8 cellular contexts compared by ENCODE assay signal in the genomic region with DNA sequence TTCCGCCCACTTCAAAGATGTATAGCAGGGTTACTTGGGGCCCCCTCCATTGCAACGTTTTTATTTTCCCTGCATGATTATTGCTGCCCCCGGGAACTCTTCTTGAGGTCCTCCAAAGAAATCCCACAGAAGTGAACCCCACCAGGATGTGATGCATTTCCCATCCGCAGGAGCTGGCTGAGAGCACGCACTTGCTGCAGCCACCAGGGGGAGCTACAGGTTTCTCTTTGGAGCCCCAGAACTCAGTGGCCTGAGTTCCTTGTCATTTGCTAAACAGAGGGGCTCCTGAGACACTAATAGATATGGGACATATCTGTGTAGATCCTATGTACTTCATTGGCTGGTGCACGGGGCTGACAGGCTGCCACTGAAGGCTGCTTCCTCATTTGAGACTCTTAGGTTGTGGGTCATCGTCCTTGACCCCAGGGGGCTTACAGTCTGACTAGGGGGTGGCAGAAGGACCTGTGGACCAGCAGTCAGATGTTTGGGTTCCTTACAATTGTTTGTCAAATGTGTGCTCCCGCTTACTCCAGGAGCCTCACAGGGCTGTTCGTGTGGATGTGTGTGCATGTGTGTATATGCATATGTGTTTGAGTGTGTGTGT. TPM values are rescaled to one million over a fixed set of nuclear protein-coding genes. Genes with fewer than 3 reads are reported as not detected.
A peak's percentile ranks its signal among the peaks of the same experiment; 100 is the strongest.
DNase-seq lines count a peak whose midpoint lies in the region; ATAC-seq, FAIRE-seq and TF ChIP-seq lines count a peak whose summit lies in the region.

No MANE protein-coding gene starts in this region.

- peak; percentile 89 for ATAC-seq in GM21528 (IDR thresholded peaks at IDR 0.05; ENCODE audit: low FRiP score, unreplicated experiment)
- peak; percentile 89 for ATAC-seq in upper lobe of right lung

- H3K4me1 ChIP-seq in Karpas-422 (ENCODE audit: low read length) = no peaks in the 10 kb centered on the region
- H3K4me1 ChIP-seq in trophoblast cell (ENCODE audit: control insufficient read depth in 1 of 2, insufficient read depth in 2 of 2, low read length in 2 of 2) = no peaks in the 10 kb centered on the region
- no peaks in the 10 kb centered on the region for H3K4me1 ChIP-seq in upper lobe of right lung

- TF ChIP-seq CTCF in upper lobe of right lung (IDR thresholded peaks at IDR 0.05) = peak; percentile 91

- no peak overlapping the region for H4K12ac ChIP-seq in trophoblast cell (ENCODE audit: low read depth, low read length)

- H3K23ac ChIP-seq in trophoblast cell (ENCODE audit: low read length) = no peak overlapping the region

- no peak overlapping the region for H3K4ac ChIP-seq in trophoblast cell (ENCODE audit: low read depth, low read length)

- H4K91ac ChIP-seq in trophoblast cell (ENCODE audit: low read depth, low read length) = no peak overlapping the region

- H3K9ac ChIP-seq in Karpas-422 (ENCODE audit: low read length) (no peak overlapping the region), trophoblast cell (ENCODE audit: low read length) (peak overlapping the region; percentile 12)

- no peaks in the 10 kb centered on the region for H3K27me3 ChIP-seq in Karpas-422 (ENCODE audit: low read length)
- H3K27me3 ChIP-seq in trophoblast cell (ENCODE audit: insufficient read depth, low read length) = no peaks in the 10 kb centered on the region
- H3K27me3 ChIP-seq in upper lobe of right lung = peaks cover 17% of the 10 kb centered on the region

- H3K4me1 Mint-ChIP-seq in activated T-helper 2 cell treated with anti-CD3 and anti-CD28 coated beads, Interferon-gamma antibody, Interleukin-2, Interleukin-4, amounts not matched to agents 10 μg/mL and 5 μg/mL and 100 μg/mL, durations not matched to agents 14 hours and 24 hours and 36 hours (ENCODE audit: low read depth) = peaks cover 4% of the 10 kb centered on the region

- H3K9me3 ChIP-seq in Karpas-422 (ENCODE audit: low read length) (no peaks in the 10 kb centered on the region), trophoblast cell (ENCODE audit: insufficient read depth, low read depth, low read length) (no peaks in the 10 kb centered on the region), upper lobe of right lung (no peaks in the 10 kb centered on the region)

- DNase-seq in DMS53 treated with DMSO at 0.1 percent for 48 hours (lab: John Stamatoyannopoulos, UW; ENCODE audit: unreplicated experiment) (peak; percentile 45), Karpas-422 (peak; percentile 90), SHP77 (lab: John Stamatoyannopoulos, UW) (peak; percentile 56 to 75), frontal cortex (ENCODE audit: low spot score in 2 of 2) (peak; percentile 68 to 75), trophoblast cell (peak; percentile 61 to 85), upper lobe of right lung (peak; percentile 80)
- peak; percentile 48 for DNase-seq in activated T-helper 2 cell treated with anti-CD3 and anti-CD28 coated beads, Interferon-gamma antibody, Interleukin-2, Interleukin-4, amounts not matched to agents 10 μg/mL and 5 μg/mL and 100 μg/mL, durations not matched to agents 14 hours and 24 hours and 36 hours (ENCODE audit: low spot score)

- no peak overlapping the region for H3K4me3 Mint-ChIP-seq in activated T-helper 2 cell treated with anti-CD3 and anti-CD28 coated beads, Interferon-gamma antibody, Interleukin-2, Interleukin-4, amounts not matched to agents 10 μg/mL and 5 μg/mL and 100 μg/mL, durations not matched to agents 14 hours and 24 hours and 36 hours (ENCODE audit: low read depth)

- H4K20me1 ChIP-seq in Karpas-422 (ENCODE audit: insufficient read depth, low read depth, low read length) = no peaks in the 10 kb centered on the region

- no peak overlapping the region for H3K14ac ChIP-seq in trophoblast cell (ENCODE audit: low read length)

- H3K4me2 ChIP-seq in Karpas-422 (ENCODE audit: low read depth, low read length, poor library complexity, severe bottlenecking) (no peak overlapping the region), trophoblast cell (ENCODE audit: low read length) (no peak overlapping the region)

- H2BK12ac ChIP-seq in trophoblast cell (ENCODE audit: low read length) = no peak overlapping the region

- H3K36me3 ChIP-seq in Karpas-422 (ENCODE audit: insufficient read depth, low read length) (no peaks in the 10 kb centered on the region), trophoblast cell (ENCODE audit: control insufficient read depth in 1 of 2, insufficient read depth in 2 of 2, low read length in 2 of 2) (no peaks in the 10 kb centered on the region), upper lobe of right lung (no peaks in the 10 kb centered on the region)

- H2BK120ac ChIP-seq in trophoblast cell (ENCODE audit: insufficient read depth, low read length, poor library complexity) = no peak overlapping the region

- no peak overlapping the region for H2BK5ac ChIP-seq in trophoblast cell (ENCODE audit: low read depth, low read length, poor library complexity)

- peaks cover 2% of the 10 kb centered on the region for H3K27me3 Mint-ChIP-seq in activated T-helper 2 cell treated with anti-CD3 and anti-CD28 coated beads, Interferon-gamma antibody, Interleukin-2, Interleukin-4, amounts not matched to agents 10 μg/mL and 5 μg/mL and 100 μg/mL, durations not matched to agents 14 hours and 24 hours and 36 hours (ENCODE audit: low read depth)

- peaks cover 5% of the 10 kb centered on the region for H3K9me3 Mint-ChIP-seq in activated T-helper 2 cell treated with anti-CD3 and anti-CD28 coated beads, Interferon-gamma antibody, Interleukin-2, Interleukin-4, amounts not matched to agents 10 μg/mL and 5 μg/mL and 100 μg/mL, durations not matched to agents 14 hours and 24 hours and 36 hours

- no peaks in the 10 kb centered on the region for H3K36me3 Mint-ChIP-seq in activated T-helper 2 cell treated with anti-CD3 and anti-CD28 coated beads, Interferon-gamma antibody, Interleukin-2, Interleukin-4, amounts not matched to agents 10 μg/mL and 5 μg/mL and 100 μg/mL, durations not matched to agents 14 hours and 24 hours and 36 hours (ENCODE audit: low read depth)

- no peak overlapping the region for H4K8ac ChIP-seq in trophoblast cell (ENCODE audit: low read depth, low read length)

- WGBS in trophoblast cell (ENCODE audit: extremely low coverage, insufficient coverage, insufficient read length) = no CpG with 5 or more reads among the region's 9 CpGs

- no peak overlapping the region for H3K27ac Mint-ChIP-seq in activated T-helper 2 cell treated with anti-CD3 and anti-CD28 coated beads, Interferon-gamma antibody, Interleukin-2, Interleukin-4, amounts not matched to agents 10 μg/mL and 5 μg/mL and 100 μg/mL, durations not matched to agents 14 hours and 24 hours and 36 hours

- H3K18ac ChIP-seq in trophoblast cell (ENCODE audit: low read length) = no peak overlapping the region

- intact Hi-C loops in activated T-helper 2 cell treated with anti-CD3 and anti-CD28 coated beads, Interferon-gamma antibody, Interleukin-2, Interleukin-4, amounts not matched to agents 10 μg/mL and 5 μg/mL and 100 μg/mL, durations not matched to agents 14 hours and 24 hours and 36 hours (cut with micrococcal nuclease) = loop anchor here (1.0 kb wide), 1 partner anchor 378 kb away; no protein-coding TSS in a partner anchor
- intact Hi-C loops in upper lobe of right lung (cut with DNase I) = loop anchor here (10.0 kb wide), 2 partner anchors 112 to 378 kb away; no protein-coding TSS in a partner anchor

- H2AFZ ChIP-seq in Karpas-422 (ENCODE audit: low read length) (no peak overlapping the region), trophoblast cell (ENCODE audit: insufficient read depth, low read length, poor library complexity) (no peak overlapping the region)

- H3K79me2 ChIP-seq in Karpas-422 (ENCODE audit: low read length) = no peaks in the 10 kb centered on the region
- H3K79me2 ChIP-seq in trophoblast cell (ENCODE audit: control insufficient read depth, insufficient read depth, low read length, poor library complexity) = no peaks in the 10 kb centered on the region

- no peak overlapping the region for H2AK5ac ChIP-seq in trophoblast cell (ENCODE audit: low read length)

- H3K79me1 ChIP-seq in trophoblast cell (ENCODE audit: low read length) = no peaks in the 10 kb centered on the region

- no peaks in the 10 kb centered on the region for H3K9me2 ChIP-seq in Karpas-422 (replicated peaks; ENCODE audit: insufficient read depth, low read length)

- H3K27ac ChIP-seq in Karpas-422 (ENCODE audit: low read length) = no peak overlapping the region
- no peak overlapping the region for H3K27ac ChIP-seq in trophoblast cell (ENCODE audit: low read depth, low read length)
- H3K27ac ChIP-seq in upper lobe of right lung = no peak overlapping the region

- no peak overlapping the region for H3K4me3 ChIP-seq in Karpas-422 (ENCODE audit: low read length)
- no peak overlapping the region for H3K4me3 ChIP-seq in trophoblast cell (ENCODE audit: low read depth, low read length)
- no peak overlapping the region for H3K4me3 ChIP-seq in upper lobe of right lung

- FAIRE-seq in frontal cortex (lab: Jason Lieb, UNC) = no peak

RNA-seq across cellular contexts. Expression of gene ENO4, which starts 52.3 kb away (rescaled TPM):
- total RNA-seq in Karpas-422 (2014; rRNA removed; shearing (Covaris generic); ENCODE audit: low replicate concordance) = not detected in 2 replicates
- not detected in 2 replicates for total RNA-seq in activated T-helper 2 cell treated with anti-CD3 and anti-CD28 coated beads, Interferon-gamma antibody, Interleukin-2, Interleukin-4, amounts not matched to agents 10 μg/mL and 5 μg/mL and 100 μg/mL, durations not matched to agents 14 hours and 24 hours and 36 hours
- total RNA-seq in frontal cortex (1.2 TPM), upper lobe of right lung (not detected)
- 0.11 and 0.21 TPM in 2 replicates for polyA plus RNA-seq in trophoblast cell (2013)

RNA-seq across cellular contexts. Expression of gene HSPA12A, which starts 54.6 kb away (rescaled TPM):
- total RNA-seq in Karpas-422 (2014; rRNA removed; shearing (Covaris generic); ENCODE audit: low replicate concordance) = 0.07 TPM in 2 replicates
- total RNA-seq in activated T-helper 2 cell treated with anti-CD3 and anti-CD28 coated beads, Interferon-gamma antibody, Interleukin-2, Interleukin-4, amounts not matched to agents 10 μg/mL and 5 μg/mL and 100 μg/mL, durations not matched to agents 14 hours and 24 hours and 36 hours = 0.46 and 0.64 TPM in 2 replicates
- 33.0 TPM for total RNA-seq in frontal cortex
- 0.96 and 1.3 TPM in 2 replicates for polyA plus RNA-seq in trophoblast cell (2013)
- 7.4 TPM for total RNA-seq in upper lobe of right lung
